13 cellular contexts compared by ENCODE assay signal in genomic region chr4:101039367-101039766, GRCh38.
DNase-seq lines count a peak whose midpoint lies in the region; ATAC-seq and TF ChIP-seq lines count a peak whose summit lies in the region.
"Had no signal": no experiment of that assay in that cellular context is flagged by ENCODE, and none has a peak within 500 bp of the region (broad histone marks: within the 10 kb centered on the region; RNA-seq: fewer than 3 reads in every experiment).

No MANE protein-coding gene starts in this region.

- H3K4me1 ChIP-seq in effector memory CD4-positive, alpha-beta T cell (ENCODE audit: control insufficient read depth, insufficient read depth, low read length, poor library complexity, severe bottlenecking): peaks cover 12% of the 10 kb centered on the region
- H3K4me1 ChIP-seq in Karpas-422 (ENCODE audit: low read length): no peaks in the 10 kb centered on the region
- H3K4me1 ChIP-seq: body of pancreas, foreskin keratinocyte had no signal

- H3K4me3 ChIP-seq in effector memory CD4-positive, alpha-beta T cell (ENCODE audit: insufficient read depth, low read depth, low read length, poor library complexity, severe bottlenecking): no peak overlapping the region
- no peak overlapping the region for H3K4me3 ChIP-seq in Karpas-422 (ENCODE audit: low read length)
- H3K4me3 ChIP-seq: body of pancreas had no signal

- H3K36me3 Mint-ChIP-seq in activated CD4-positive, alpha-beta T cell treated with anti-CD3 and anti-CD28 coated beads, Interleukin-2, amount 10 ng/mL, durations not matched to agents 7 days and 5 days (ENCODE audit: low read depth): peaks cover 15% of the 10 kb centered on the region

- no peaks in the 10 kb centered on the region for H3K27me3 Mint-ChIP-seq in activated CD4-positive, alpha-beta T cell treated with anti-CD3 and anti-CD28 coated beads, Interleukin-2, amount 10 ng/mL, durations not matched to agents 7 days and 5 days

- no peak overlapping the region for H2AFZ ChIP-seq in Karpas-422 (ENCODE audit: low read length)

- no peak overlapping the region for H3K4me2 ChIP-seq in Karpas-422 (ENCODE audit: low read depth, low read length, poor library complexity, severe bottlenecking)

- peak overlapping the region; percentile 10 for H3K27ac Mint-ChIP-seq in activated CD4-positive, alpha-beta T cell treated with anti-CD3 and anti-CD28 coated beads, Interleukin-2, amount 10 ng/mL, durations not matched to agents 7 days and 5 days

- H3K27ac ChIP-seq in 22Rv1 (peak overlapping the region; percentile 59), Karpas-422 (ENCODE audit: low read length) (no peak overlapping the region)
- peak overlapping the region; percentile 11 for H3K27ac ChIP-seq in effector memory CD4-positive, alpha-beta T cell (ENCODE audit: insufficient read depth, low read length, poor library complexity, severe bottlenecking)
- H3K27ac ChIP-seq: body of pancreas, foreskin keratinocyte had no signal

- TF ChIP-seq CTCF in 22Rv1 (IDR thresholded peaks at IDR 0.05): no peak

- ATAC-seq in GM18867 (IDR thresholded peaks at IDR 0.05; ENCODE audit: unreplicated experiment): peak; percentile 65
- ATAC-seq: body of pancreas, foreskin keratinocyte had no signal

- no peaks in the 10 kb centered on the region for H3K27me3 ChIP-seq in effector memory CD4-positive, alpha-beta T cell (replicated peaks; ENCODE audit: control insufficient read depth, insufficient read depth, low read length, poor library complexity, severe bottlenecking)
- H3K27me3 ChIP-seq in Karpas-422 (ENCODE audit: low read length): no peaks in the 10 kb centered on the region
- H3K27me3 ChIP-seq: body of pancreas, foreskin keratinocyte had no signal

- CTCF ChIA-PET in activated CD4-positive, alpha-beta T cell treated with anti-CD3 and anti-CD28 coated beads, Interleukin-2, amount 10 ng/mL, durations not matched to agents 7 days and 5 days (lab: Charles Lee): no interaction called here

- POLR2A ChIA-PET in activated CD4-positive, alpha-beta T cell treated with anti-CD3 and anti-CD28 coated beads, Interleukin-2, amount 10 ng/mL, durations not matched to agents 7 days and 5 days (lab: Charles Lee): no interaction called here

- DNase-seq in activated CD4-positive, alpha-beta T cell treated with anti-CD3 and anti-CD28 coated beads, Interleukin-2, amount 10 ng/mL, durations not matched to agents 7 days and 5 days: peak; percentile 52
- DNase-seq in effector memory CD4-positive, alpha-beta T cell: peak; percentile 39 to 44 (median 41)
- no peak for DNase-seq in Karpas-422
- no peak for DNase-seq in SKM-1 (lab: John Stamatoyannopoulos, UW; ENCODE audit: unreplicated experiment)
- no peak for DNase-seq in NOMO-1 treated with dmso at 0.1 percent for 144 hours (lab: John Stamatoyannopoulos, UW; ENCODE audit: unreplicated experiment)
- no peak for DNase-seq in DMS53 (lab: John Stamatoyannopoulos, UW)
- DNase-seq: activated CD8-positive, alpha-beta memory T cell treated with anti-CD3 and anti-CD28 coated beads for 24 hours; body of pancreas; foreskin keratinocyte; NCI-H226; posterior cingulate gyrus had no signal

- H3K36me3 ChIP-seq in effector memory CD4-positive, alpha-beta T cell (ENCODE audit: control insufficient read depth, insufficient read depth, low read length): no peaks in the 10 kb centered on the region
- no peaks in the 10 kb centered on the region for H3K36me3 ChIP-seq in Karpas-422 (ENCODE audit: insufficient read depth, low read length)

- H3K9ac ChIP-seq in Karpas-422 (ENCODE audit: low read length): no peak overlapping the region

- no peaks in the 10 kb centered on the region for H3K9me3 ChIP-seq in effector memory CD4-positive, alpha-beta T cell (ENCODE audit: control insufficient read depth, low read length)
- H3K9me3 ChIP-seq in Karpas-422 (ENCODE audit: low read length): no peaks in the 10 kb centered on the region
- H3K9me3 ChIP-seq: body of pancreas had no signal

- no peaks in the 10 kb centered on the region for H3K9me3 Mint-ChIP-seq in activated CD4-positive, alpha-beta T cell treated with anti-CD3 and anti-CD28 coated beads, Interleukin-2, amount 10 ng/mL, durations not matched to agents 7 days and 5 days

- H3K4me1 Mint-ChIP-seq in activated CD4-positive, alpha-beta T cell treated with anti-CD3 and anti-CD28 coated beads, Interleukin-2, amount 10 ng/mL, durations not matched to agents 7 days and 5 days: peaks cover 34% of the 10 kb centered on the region

- H3K9me2 ChIP-seq in Karpas-422 (replicated peaks; ENCODE audit: insufficient read depth, low read length): no peaks in the 10 kb centered on the region

- no peaks in the 10 kb centered on the region for H3K79me2 ChIP-seq in Karpas-422 (ENCODE audit: low read length)

- no peak overlapping the region for H3K4me3 Mint-ChIP-seq in activated CD4-positive, alpha-beta T cell treated with anti-CD3 and anti-CD28 coated beads, Interleukin-2, amount 10 ng/mL, durations not matched to agents 7 days and 5 days

- H4K20me1 ChIP-seq in Karpas-422 (ENCODE audit: insufficient read depth, low read depth, low read length): no peaks in the 10 kb centered on the region

Comparison
In these comparisons a context has a peak if more than half of its experiments do, and no peak if none do; other contexts are left out.
1. DNase-seq: peak in activated CD4-positive, alpha-beta T cell treated with anti-CD3 and anti-CD28 coated beads, Interleukin-2, amount 10 ng/mL, durations not matched to agents 7 days and 5 days (single experiment) and effector memory CD4-positive, alpha-beta T cell (3 of 3); none in Karpas-422 (single experiment), SKM-1 (single experiment), NOMO-1 treated with dmso at 0.1 percent for 144 hours (single experiment) and DMS53 (single experiment).